Comparison of ENCODE assay signal across 1 cellular context in genomic region chr22:31346733-31347250, GRCh38.
TF ChIP-seq lines count a peak whose summit lies in the region.

No MANE protein-coding gene starts in this region.

TF ChIP-seq in H1, 55 proteins besides CTCF, POLR2A, EP300 and RAD21:
- peak; percentile 16 for TF ChIP-seq TAF7 (optimal IDR thresholded peaks at IDR 0.05; ENCODE audit: borderline replicate concordance, low read depth, low read length)
- no peak for TF ChIP-seq ATF2 (IDR thresholded peaks at IDR 0.05; ENCODE audit: low read length)
- 0 out of 2 replicates have a peak, but pooled peaks have one; percentile 26 for TF ChIP-seq POLR2AphosphoS5 (IDR thresholded peaks at IDR 0.05; ENCODE audit: low read depth, low read length)
- TF ChIP-seq E2F6 (IDR thresholded peaks at IDR 0.05) = 0 out of 2 replicates have a peak, but pooled peaks have one; percentile 1
- TF ChIP-seq BACH1 (IDR thresholded peaks at IDR 0.05; ENCODE audit: low read length) = 0 out of 2 replicates have a peak, but pooled peaks have one; percentile 9
- TF ChIP-seq ASH2L (IDR thresholded peaks at IDR 0.05; ENCODE audit: low read length) = peak; percentile 28
- TF ChIP-seq FOSL1 (IDR thresholded peaks at IDR 0.05; ENCODE audit: insufficient read depth, low read depth, low read length) = no peak
- peak; percentile 43; the same call in 1 of the 2 replicates for TF ChIP-seq PHF8 (conservative IDR thresholded peaks at IDR 0.05; ENCODE audit: low read depth, low read length)
- TF ChIP-seq JUND (IDR thresholded peaks at IDR 0.05; ENCODE audit: low read length) = no peak
